Comparison of ENCODE assay signal across 8 cellular contexts in the genomic region with DNA sequence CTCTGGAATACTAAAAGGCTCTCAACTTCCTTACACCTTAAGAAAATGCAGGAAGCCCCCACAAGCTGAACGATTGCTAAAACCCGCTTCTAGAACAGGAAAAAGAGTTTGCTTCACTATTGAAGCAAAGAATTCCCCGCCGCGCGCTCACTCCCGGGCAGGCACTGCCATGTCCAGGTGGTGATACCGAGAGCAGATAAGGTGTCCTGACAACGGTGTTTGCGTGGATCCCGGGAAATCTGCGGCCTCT. TPM values are rescaled to one million over a fixed set of nuclear protein-coding genes. Genes with fewer than 3 reads are reported as not detected.
DNase-seq lines count a peak whose midpoint lies in the region; ATAC-seq, FAIRE-seq and TF ChIP-seq lines count a peak whose summit lies in the region.

No MANE protein-coding gene starts in this region.

- peak overlapping the region; percentile 37 for H3K9ac ChIP-seq in iPS-18a (ENCODE audit: low read length)

- ATAC-seq in GM19351 (IDR thresholded peaks at IDR 0.05; ENCODE audit: unreplicated experiment): no peak

- H3K4me3 ChIP-seq in HL-60 (replicated peaks; ENCODE audit: insufficient read depth, low read length): peak overlapping the region; percentile 91
- H3K4me3 ChIP-seq in iPS-18a (ENCODE audit: low read length): peak overlapping the region; percentile 80

- no peak for TF ChIP-seq CTCF in HL-60 (IDR thresholded peaks at IDR 0.05; ENCODE audit: insufficient read depth, low read length)

- no peaks in the 10 kb centered on the region for H3K9me3 ChIP-seq in iPS-18a (ENCODE audit: control insufficient read depth, low read depth, low read length)

- no peaks in the 10 kb centered on the region for H3K36me3 ChIP-seq in iPS-18a (ENCODE audit: control insufficient read depth, low read depth, low read length)

- H3K4me1 ChIP-seq in iPS-18a (ENCODE audit: control insufficient read depth, low read depth, low read length): peaks cover 43% of the 10 kb centered on the region

- peaks cover 22% of the 10 kb centered on the region for H3K4me1 Mint-ChIP-seq in activated naive CD8-positive, alpha-beta T cell treated with anti-CD3 and anti-CD28 coated beads for 36 hours

- no peak for DNase-seq in GM12891 (ENCODE audit: insufficient read length, low spot score)
- DNase-seq in HL-60 (ENCODE audit: low read depth in 1 of 2, low spot score in 1 of 2): peak in 1 of 2 experiments; percentile 36
- no peak for DNase-seq in activated naive CD8-positive, alpha-beta T cell treated with anti-CD3 and anti-CD28 coated beads for 36 hours
- peak; percentile 39 for DNase-seq in stimulated activated CD8-positive, alpha-beta memory T cell treated with anti-CD3 and anti-CD28 coated beads, Interleukin-4, amount 100 ng/mL, for 48 hours
- no peak for DNase-seq in A172 (ENCODE audit: low spot score)
- no peak for DNase-seq in frontal cortex (ENCODE audit: low spot score in 2 of 2)

- no peak for TF ChIP-seq POLR2A in GM12891 (IDR thresholded peaks at IDR 0.05; ENCODE audit: low read depth, low read length)

- H3K27ac ChIP-seq in HL-60 (replicated peaks) (peak overlapping the region; percentile 86), iPS-18a (ENCODE audit: low read length) (no peak overlapping the region)

- peak; percentile 66 for FAIRE-seq in GM12891 (lab: Jason Lieb, UNC)
- no peak for FAIRE-seq in frontal cortex (lab: Jason Lieb, UNC)

- no peaks in the 10 kb centered on the region for H3K9me3 Mint-ChIP-seq in activated naive CD8-positive, alpha-beta T cell treated with anti-CD3 and anti-CD28 coated beads for 36 hours

- H3K4me3 Mint-ChIP-seq in activated naive CD8-positive, alpha-beta T cell treated with anti-CD3 and anti-CD28 coated beads for 36 hours: peak overlapping the region; percentile 80

- no peaks in the 10 kb centered on the region for H3K27me3 ChIP-seq in HL-60 (ENCODE audit: insufficient read depth, poor library complexity, severe bottlenecking)
- peaks cover 25% of the 10 kb centered on the region for H3K27me3 ChIP-seq in iPS-18a (ENCODE audit: control insufficient read depth, insufficient read depth, low read length)

- H3K27me3 Mint-ChIP-seq in activated naive CD8-positive, alpha-beta T cell treated with anti-CD3 and anti-CD28 coated beads for 36 hours: peaks cover 19% of the 10 kb centered on the region

- H3K36me3 Mint-ChIP-seq in activated naive CD8-positive, alpha-beta T cell treated with anti-CD3 and anti-CD28 coated beads for 36 hours: no peaks in the 10 kb centered on the region

- no peak overlapping the region for H3K27ac Mint-ChIP-seq in activated naive CD8-positive, alpha-beta T cell treated with anti-CD3 and anti-CD28 coated beads for 36 hours

TF ChIP-seq in GM12891, 5 proteins besides CTCF, POLR2A, EP300 and RAD21:
- TF ChIP-seq POU2F2 (IDR thresholded peaks at IDR 0.05; ENCODE audit: low read depth, low read length) (no peak), PAX5 (IDR thresholded peaks at IDR 0.05; ENCODE audit: insufficient read depth, low read length, severe bottlenecking) (no peak), TAF1 (IDR thresholded peaks at IDR 0.05; ENCODE audit: low read depth, low read length) (no peak), POLR2AphosphoS5 (IDR thresholded peaks at IDR 0.05; ENCODE audit: low read depth, low read length) (no peak), SPI1 (IDR thresholded peaks at IDR 0.05; ENCODE audit: low read depth, low read length) (no peak)

RNA-seq across cellular contexts. Expression of a gene that starts 1.1 kb away (rescaled TPM):
- 12.7 TPM for polyA plus RNA-seq in GM12891 (2012; ENCODE audit: low read depth, missing spikeins)
- 10 to 100 TPM; 14.8 to 16.0 TPM for total RNA-seq in activated naive CD8-positive, alpha-beta T cell treated with anti-CD3 and anti-CD28 coated beads for 36 hours
- total RNA-seq in A172 (2014; rRNA removed; shearing (Covaris generic)): 33.5 and 38.3 TPM in 2 replicates
- 103 TPM for total RNA-seq in frontal cortex

RNA-seq across cellular contexts. Expression of a gene that starts 22.0 kb away (rescaled TPM):
- polyA plus RNA-seq in GM12891 (2012; ENCODE audit: low read depth, missing spikeins): 1.7 TPM
- 1 to 10 TPM; 2.0 to 2.2 TPM for total RNA-seq in activated naive CD8-positive, alpha-beta T cell treated with anti-CD3 and anti-CD28 coated beads for 36 hours
- 7.9 and 10.7 TPM in 2 replicates for total RNA-seq in A172 (2014; rRNA removed; shearing (Covaris generic))
- 28.9 TPM for total RNA-seq in frontal cortex

RNA-seq across cellular contexts. Expression of a gene that starts 58.4 kb away (rescaled TPM):
- 37.6 TPM for polyA plus RNA-seq in GM12891 (2012; ENCODE audit: low read depth, missing spikeins)
- total RNA-seq in activated naive CD8-positive, alpha-beta T cell treated with anti-CD3 and anti-CD28 coated beads for 36 hours: 10 to 100 TPM; 28.8 to 29.0 TPM
- total RNA-seq in A172 (2014; rRNA removed; shearing (Covaris generic)): 36.5 and 39.4 TPM in 2 replicates
- 64.0 TPM for total RNA-seq in frontal cortex
